8 cellular contexts compared by ENCODE assay signal in the genomic region with DNA sequence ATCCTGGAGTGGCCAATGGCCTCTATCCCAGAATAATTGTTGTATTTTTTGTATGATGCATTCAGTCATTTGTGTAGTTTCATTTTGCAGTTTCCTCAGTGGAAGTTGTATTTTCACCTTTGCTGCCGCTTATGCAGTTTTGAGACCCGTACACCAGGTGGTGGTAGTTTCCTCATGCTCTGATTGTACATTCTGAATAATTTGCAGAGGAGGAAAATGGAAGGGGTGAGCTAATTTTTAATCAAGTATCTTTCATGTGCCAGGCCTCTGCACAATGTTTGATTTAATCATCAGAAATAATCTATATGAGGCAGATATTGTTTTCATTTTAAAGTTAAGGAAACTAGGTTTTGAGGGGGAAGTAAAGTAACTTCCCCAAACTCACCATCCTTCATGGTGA. TPM values are rescaled to one million over a fixed set of nuclear protein-coding genes. Genes with fewer than 3 reads are reported as not detected.
DNase-seq lines count a peak whose midpoint lies in the region; ATAC-seq and TF ChIP-seq lines count a peak whose summit lies in the region.

No MANE protein-coding gene starts in this region.

- H3K9ac ChIP-seq in neural cell (ENCODE audit: low read length) = no peak overlapping the region

- peak; percentile 63 for TF ChIP-seq RAD21 in neural cell (conservative IDR thresholded peaks at IDR 0.05)

- no peak overlapping the region for H3K4me3 ChIP-seq in neural cell (ENCODE audit: low read length)

- ATAC-seq in HG03521 (IDR thresholded peaks at IDR 0.05; ENCODE audit: unreplicated experiment) (peak; percentile 50), HG03139 (IDR thresholded peaks at IDR 0.05; ENCODE audit: unreplicated experiment) (no peak), GM21367 (IDR thresholded peaks at IDR 0.05; ENCODE audit: unreplicated experiment) (no peak)

- DNase-seq in GM10266 (ENCODE audit: extremely low spot score) (peak; percentile 22), astrocyte of the hippocampus (ENCODE audit: low read depth, low spot score) (peak; percentile 46), activated T-cell treated with anti-CD3 and anti-CD28 coated beads for 4 hours (no peak), foreskin melanocyte (no peak)

- H3K9me3 ChIP-seq in neural cell (ENCODE audit: low read length) = no peaks in the 10 kb centered on the region

- H3K4me2 ChIP-seq in neural cell (ENCODE audit: low read length) = no peak overlapping the region

- H3F3A ChIP-seq in neural cell (ENCODE audit: insufficient read depth, low read length, poor library complexity, severe bottlenecking) = no peaks in the 10 kb centered on the region

- no peak overlapping the region for H3K27ac ChIP-seq in neural cell (ENCODE audit: low read length)

- H4K20me1 ChIP-seq in neural cell (ENCODE audit: insufficient read depth) = no peaks in the 10 kb centered on the region

- TF ChIP-seq CTCF in GM10266 (IDR thresholded peaks at IDR 0.05; ENCODE audit: control insufficient read depth, insufficient read depth, low read depth, missing control alignments) = peak; percentile 53
- TF ChIP-seq CTCF in neural cell (IDR thresholded peaks at IDR 0.05; ENCODE audit: poor library complexity, severe bottlenecking) = peak; percentile 59

- no peaks in the 10 kb centered on the region for H3K27me3 ChIP-seq in neural cell (ENCODE audit: insufficient read depth, low read depth, low read length)

- no peak overlapping the region for H2AFZ ChIP-seq in neural cell (ENCODE audit: low read depth, low read length)

- no peaks in the 10 kb centered on the region for H3K79me2 ChIP-seq in neural cell (replicated peaks; ENCODE audit: insufficient read depth, low read length)

- no peaks in the 10 kb centered on the region for H3K9me2 ChIP-seq in neural cell (ENCODE audit: insufficient read depth, low read length)

- no peak for TF ChIP-seq EP300 in neural cell (conservative IDR thresholded peaks at IDR 0.05; ENCODE audit: poor library complexity, severe bottlenecking)

- no peaks in the 10 kb centered on the region for H3K36me3 ChIP-seq in neural cell (ENCODE audit: insufficient read depth, low read length)

TF ChIP-seq in neural cell, 6 proteins besides CTCF, POLR2A, EP300 and RAD21:
- TF ChIP-seq SMC3 (conservative IDR thresholded peaks at IDR 0.05; ENCODE audit: poor library complexity) (peak; percentile 69), TAF1 (IDR thresholded peaks at IDR 0.05; ENCODE audit: low read depth) (no peak)

RNA-seq across cellular contexts. Expression of a gene that starts 29.5 kb away (rescaled TPM):
- 0.56 TPM in 1 of 2 replicates, not detected in the other for polyA plus RNA-seq in neural cell
- not detected in 2 replicates for polyA minus RNA-seq in neural cell

Comparison
In these comparisons a context has a peak if more than half of its experiments do, and no peak if none do; other contexts are left out.
1. DNase-seq: peak in GM10266 (single experiment) and astrocyte of the hippocampus (single experiment); none in activated T-cell treated with anti-CD3 and anti-CD28 coated beads for 4 hours (single experiment) and foreskin melanocyte (single experiment).